26 cellular contexts compared by ENCODE assay signal in the genomic region with DNA sequence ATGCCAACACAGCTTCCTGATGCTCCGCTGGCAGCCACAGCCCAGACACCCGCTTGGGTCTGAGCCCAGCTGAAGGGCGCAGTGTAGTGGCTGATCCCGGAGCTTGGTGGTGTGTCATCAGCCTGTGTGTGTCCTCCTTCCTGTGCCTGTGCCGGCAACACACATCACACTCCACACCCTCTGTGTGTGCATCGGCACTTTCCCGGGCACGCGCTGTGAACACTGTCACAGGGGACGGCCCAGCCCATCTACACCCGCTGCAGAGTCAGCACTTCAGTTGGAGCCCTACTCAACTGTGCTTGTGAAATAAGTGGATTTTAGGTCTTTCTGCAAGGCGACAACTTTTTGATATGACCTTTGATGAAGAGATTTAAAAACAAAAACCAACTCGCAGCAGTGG.
"Had no signal": no experiment of that assay in that cellular context is flagged by ENCODE, and none has a peak within 500 bp of the region (broad histone marks: within the 10 kb centered on the region; RNA-seq: fewer than 3 reads in every experiment).

No MANE protein-coding gene starts in this region.

- H3K36me3 ChIP-seq: adrenal gland had no signal

- H3K27me3 ChIP-seq: adrenal gland, body of pancreas had no signal

- H3K4me3 ChIP-seq: adrenal gland, body of pancreas had no signal

- DNase-seq: activated CD4-positive, alpha-beta memory T cell treated with anti-CD3 and anti-CD28 coated beads, Interleukin-2, amount 10 ng/mL, durations not matched to agents 7 days and 5 days; activated CD4-positive, alpha-beta T cell treated with anti-CD3 and anti-CD28 coated beads for 36 hours; activated CD4-positive, alpha-beta T cell treated with anti-CD3 and anti-CD28 coated beads, Interleukin-2, amount 10 ng/mL, durations not matched to agents 7 days and 5 days; activated CD4-positive, alpha-beta T cell treated with anti-CD3 and anti-CD28 coated beads, Interleukin-2, amount 50 U/mL, for 4 hours; activated CD4-positive, CD25-positive, alpha-beta regulatory T cell; activated CD4-positive, CD25-positive, alpha-beta regulatory T cell treated with anti-CD3 and anti-CD28 coated beads, Interleukin-2, amount 50 U/mL, for 72 hours; activated CD8-positive, alpha-beta memory T cell treated with anti-CD3 and anti-CD28 coated beads, Interleukin-2, amount 50 U/mL, for 48 hours; activated effector memory CD4-positive, alpha-beta T cell treated with Interleukin-2 at 50 U/mL for 16 hours; activated gamma-delta T cell treated with Interleukin-2 at 50 U/mL for 16 hours; activated naive CD4-positive, alpha-beta T cell treated with anti-CD3 and anti-CD28 coated beads for 36 hours; activated naive CD8-positive, alpha-beta T cell treated with anti-CD3 and anti-CD28 coated beads for 36 hours; activated naive CD8-positive, alpha-beta T cell treated with anti-CD3 and anti-CD28 coated beads, Interleukin-2, amount 50 U/mL, for 24 hours; activated T-cell treated with anti-CD3 and anti-CD28 coated beads, Interleukin-2, amount 50 U/mL, for 4 hours; adrenal gland; amygdala; aorta; body of pancreas; cortex of kidney; dermis blood vessel endothelial cell; effector CD4-positive, alpha-beta T cell; effector memory CD8-positive, alpha-beta T cell; erythroblast; foreskin fibroblast; T-helper 2 cell had no signal

- H3K27ac ChIP-seq: adrenal gland, body of pancreas had no signal

- H3K4me1 ChIP-seq: adrenal gland, body of pancreas had no signal

- ATAC-seq: activated CD4-positive, alpha-beta T cell treated with anti-CD3 and anti-CD28 coated beads for 36 hours; activated naive CD8-positive, alpha-beta T cell treated with anti-CD3 and anti-CD28 coated beads, Interleukin-2, amount 50 U/mL, for 24 hours; activated T-cell treated with anti-CD3 and anti-CD28 coated beads, Interleukin-2, amount 50 U/mL, for 4 hours; activated T-helper 17 cell treated with anti-CD3 and anti-CD28 coated beads, Interleukin-2, amount 50 U/mL, for 72 hours; body of pancreas; effector memory CD8-positive, alpha-beta T cell had no signal

- FAIRE-seq: frontal cortex had no signal

- H3K9me3 ChIP-seq: adrenal gland, body of pancreas had no signal
